ENCODE assay signal across 9 cellular contexts in genomic region chr22:19691721-19692341, GRCh38. TPM values are rescaled to one million over a fixed set of nuclear protein-coding genes. Genes with fewer than 3 reads are reported as not detected.
A peak's percentile ranks its signal among the peaks of the same experiment; 100 is the strongest.
DNase-seq lines count a peak whose midpoint lies in the region; ATAC-seq and TF ChIP-seq lines count a peak whose summit lies in the region.
"Had no signal": no experiment of that assay in that cellular context is flagged by ENCODE, and none has a peak within 500 bp of the region (broad histone marks: within the 10 kb centered on the region; RNA-seq: fewer than 3 reads in every experiment).

No MANE protein-coding gene starts in this region.

- H3K27ac Mint-ChIP-seq in chondrocyte (ENCODE audit: unreplicated experiment), result peak overlapping the region; percentile 97
- H3K27ac Mint-ChIP-seq: activated CD4-positive, alpha-beta memory T cell treated with anti-CD3 and anti-CD28 coated beads, Interleukin-2, amount 10 ng/mL, durations not matched to agents 7 days and 5 days had no signal

- peak overlapping the region; percentile 68 for H3K4me3 Mint-ChIP-seq in chondrocyte (ENCODE audit: unreplicated experiment)
- H3K4me3 Mint-ChIP-seq: activated CD4-positive, alpha-beta memory T cell treated with anti-CD3 and anti-CD28 coated beads, Interleukin-2, amount 10 ng/mL, durations not matched to agents 7 days and 5 days had no signal

- H3K9me3 ChIP-seq in thoracic aorta (no peaks in the 10 kb centered on the region), A673 (ENCODE audit: low read depth, low read length, poor library complexity, severe bottlenecking) (no peaks in the 10 kb centered on the region)

- H3K27me3 ChIP-seq in layer of hippocampus (ENCODE audit: control insufficient read depth, insufficient read depth, low read length), result peaks cover 3% of the 10 kb centered on the region
- H3K27me3 ChIP-seq in thoracic aorta (replicated peaks; ENCODE audit: insufficient read depth), result no peaks in the 10 kb centered on the region
- no peaks in the 10 kb centered on the region for H3K27me3 ChIP-seq in A673 (replicated peaks; ENCODE audit: insufficient read depth, low read depth, low read length, poor library complexity)

- H3K4me1 ChIP-seq in thoracic aorta (ENCODE audit: control insufficient read depth in 1 of 2, low read depth in 2 of 2), result no peaks in the 10 kb centered on the region
- no peaks in the 10 kb centered on the region for H3K4me1 ChIP-seq in A673 (ENCODE audit: insufficient read depth, low read length, poor library complexity, severe bottlenecking)

- no peak for TF ChIP-seq CTCF in chondrocyte (IDR thresholded peaks at IDR 0.05)
- TF ChIP-seq CTCF in thoracic aorta (IDR thresholded peaks at IDR 0.05), result no peak
- no peak for TF ChIP-seq CTCF in GM10248 (IDR thresholded peaks at IDR 0.05; ENCODE audit: control extremely low read depth, extremely low read depth, low read depth, missing control alignments)
- no peak for TF ChIP-seq CTCF in A673 (conservative IDR thresholded peaks at IDR 0.05; ENCODE audit: low read depth, low read length)

- CTCF ChIA-PET in GM10248 (lab: Yijun Ruan, JAX) (interaction anchor here (1.4 kb wide), 1 partner anchor 12 kb away, joined by 4 read pairs; no protein-coding TSS in a partner anchor), A673 (lab: Charles Lee) (no interaction called here)

- H3K27ac ChIP-seq in layer of hippocampus (ENCODE audit: low read depth, low read length) (peak overlapping the region; percentile 19), thoracic aorta (no peak overlapping the region), A673 (ENCODE audit: low read depth, low read length, poor library complexity, severe bottlenecking) (no peak overlapping the region)

- ATAC-seq in thoracic aorta (ENCODE audit: insufficient number of reproducible peaks, low FRiP score, low read depth), result no peak

- intact Hi-C loops in A673 (cut with micrococcal nuclease; ENCODE audit: unreplicated experiment), result no loop called here

- no TSS peak for BruUV-seq in A673 (replicated peaks; lab: Mats Ljungman, UMichigan)

- peak overlapping the region; percentile 57 for H3K4me3 ChIP-seq in thoracic aorta
- no peak overlapping the region for H3K4me3 ChIP-seq in A673 (ENCODE audit: low read depth, low read length, poor library complexity, severe bottlenecking)

- peaks cover 31% of the 10 kb centered on the region for H3K4me1 Mint-ChIP-seq in chondrocyte (ENCODE audit: low read depth)
- H3K4me1 Mint-ChIP-seq: activated CD4-positive, alpha-beta memory T cell treated with anti-CD3 and anti-CD28 coated beads, Interleukin-2, amount 10 ng/mL, durations not matched to agents 7 days and 5 days had no signal

- no peaks in the 10 kb centered on the region for H3K36me3 ChIP-seq in thoracic aorta
- no peaks in the 10 kb centered on the region for H3K36me3 ChIP-seq in A673 (ENCODE audit: insufficient read depth, low read length, poor library complexity, severe bottlenecking)

- POLR2A ChIA-PET in GM10248 (lab: Yijun Ruan, JAX), result no interaction called here
- POLR2A ChIA-PET in A673 (lab: Charles Lee; ENCODE audit: low non-redundant PET), result no interaction called here

- H3K27me3 Mint-ChIP-seq in chondrocyte (ENCODE audit: low read depth), result no peaks in the 10 kb centered on the region

- H3K36me3 Mint-ChIP-seq in chondrocyte (ENCODE audit: low read depth), result no peaks in the 10 kb centered on the region

- no peaks in the 10 kb centered on the region for H3K9me3 Mint-ChIP-seq in chondrocyte (ENCODE audit: low read depth)
- H3K9me3 Mint-ChIP-seq: activated CD4-positive, alpha-beta memory T cell treated with anti-CD3 and anti-CD28 coated beads, Interleukin-2, amount 10 ng/mL, durations not matched to agents 7 days and 5 days had no signal

- peak; percentile 24 for DNase-seq in HS-27A (ENCODE audit: low read depth)
- peak; percentile 68 for DNase-seq in chondrocyte (ENCODE audit: low spot score)
- no peak for DNase-seq in thoracic aorta (ENCODE audit: low spot score)
- no peak for DNase-seq in GM10248 (ENCODE audit: extremely low spot score)
- no peak for DNase-seq in COLO668 (lab: John Stamatoyannopoulos, UW; ENCODE audit: unreplicated experiment)
- no peak for DNase-seq in A673 (ENCODE audit: low spot score)
- DNase-seq: activated CD4-positive, alpha-beta memory T cell treated with anti-CD3 and anti-CD28 coated beads, Interleukin-2, amount 10 ng/mL, durations not matched to agents 7 days and 5 days; NCI-H510A treated with DMSO at 0.1 percent for 48 hours had no signal

RNA-seq across cellular contexts. Expression of gene SEPTIN5, which starts 22.5 kb away (rescaled TPM):
- 113 to 214 TPM (median 197 TPM) in 3 replicates for total RNA-seq in chondrocyte
- total RNA-seq in thoracic aorta, result 100 to 1,000 TPM in 1 of 2 donors, 10 to 100 TPM in 1; 47.7 to 147 TPM
- 50.4 and 58.9 TPM in 2 replicates for total RNA-seq in A673 (2021)
- total RNA-seq: activated CD4-positive, alpha-beta memory T cell treated with anti-CD3 and anti-CD28 coated beads, Interleukin-2, amount 10 ng/mL, durations not matched to agents 7 days and 5 days had no signal

RNA-seq across cellular contexts. Expression of gene GP1BB, which starts 31.5 kb away (rescaled TPM):
- 36.4 to 63.4 TPM (median 56.0 TPM) in 3 replicates for total RNA-seq in chondrocyte
- total RNA-seq in thoracic aorta, result 10 to 100 TPM; 13.1 to 30.3 TPM
- 12.6 and 13.3 TPM in 2 replicates for total RNA-seq in A673 (2021)
- total RNA-seq: activated CD4-positive, alpha-beta memory T cell treated with anti-CD3 and anti-CD28 coated beads, Interleukin-2, amount 10 ng/mL, durations not matched to agents 7 days and 5 days had no signal

Comparison
In these comparisons a context has a peak if more than half of its experiments do, and no peak if none do; other contexts are left out.
1. DNase-seq: peak in HS-27A (single experiment) and chondrocyte (single experiment); none in thoracic aorta (single experiment), GM10248 (single experiment), COLO668 (single experiment) and A673 (single experiment).